15 cellular contexts compared by ENCODE assay signal in the genomic region with DNA sequence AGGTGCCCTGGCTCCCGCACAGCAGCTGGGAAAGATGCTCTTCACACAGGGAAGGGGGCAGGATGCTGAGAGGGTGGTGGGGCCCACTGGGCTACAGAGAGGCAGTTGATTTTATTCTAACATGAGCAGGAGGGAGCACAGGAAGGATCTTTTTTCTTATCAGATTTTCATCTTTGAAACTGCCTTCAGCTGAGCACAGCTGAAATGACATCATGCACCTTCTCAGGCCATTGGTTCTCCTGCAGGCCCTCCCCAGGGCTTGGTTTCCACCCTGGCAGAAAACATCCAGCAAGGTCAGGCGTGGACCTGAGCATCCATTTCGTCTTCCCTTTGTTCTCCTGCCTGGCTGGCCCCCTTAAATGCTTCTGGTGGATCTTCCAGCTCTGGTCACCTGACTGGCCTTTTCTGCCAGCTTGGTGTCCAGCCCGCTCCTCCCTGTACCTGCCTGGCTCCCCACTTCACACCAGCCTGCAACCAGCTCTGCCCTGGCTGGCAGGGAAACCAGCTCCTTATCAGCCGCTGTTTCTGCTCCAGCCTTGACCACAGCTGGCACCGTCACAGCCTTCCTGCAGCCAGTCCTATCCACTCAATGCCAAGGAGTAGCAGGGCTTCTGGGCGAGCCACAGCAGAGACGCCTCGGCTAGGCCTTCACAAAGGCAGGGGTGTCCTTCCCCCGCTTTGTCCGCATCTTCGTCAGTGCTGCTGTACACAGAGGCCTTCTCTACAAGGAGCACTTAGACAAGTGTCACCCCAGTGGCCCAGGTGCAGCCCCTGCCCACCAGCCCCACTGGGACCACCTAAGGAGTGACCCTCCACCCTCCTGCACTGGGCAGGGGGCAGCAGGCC. TPM values are rescaled to one million over a fixed set of nuclear protein-coding genes. Genes with fewer than 3 reads are reported as not detected.
A peak's percentile ranks its signal among the peaks of the same experiment; 100 is the strongest.
DNase-seq lines count a peak whose midpoint lies in the region; ATAC-seq, FAIRE-seq and TF ChIP-seq lines count a peak whose summit lies in the region.
"Had no signal": no experiment of that assay in that cellular context is flagged by ENCODE, and none has a peak within 500 bp of the region (broad histone marks: within the 10 kb centered on the region; RNA-seq: fewer than 3 reads in every experiment).

No MANE protein-coding gene starts in this region.

- peak; percentile 22 to 44 for TF ChIP-seq POLR2A in adrenal gland (IDR thresholded peaks at IDR 0.05)

- peaks cover 64 to 78% (median 72%) of the 10 kb centered on the region in 10 experiments for H3K4me1 ChIP-seq in BLaER1 treated with 17β-estradiol and CSF1 and Interleukin-3, amounts not matched to agents 10 nM and 100 nM
- H3K4me1 ChIP-seq in HEK293 (ENCODE audit: control insufficient read depth, insufficient read depth, low read length): no peaks in the 10 kb centered on the region
- H3K4me1 ChIP-seq in adrenal gland (replicated peaks in 1 of 2): peaks cover 16 to 23% of the 10 kb centered on the region in 2 donors
- peaks cover 9% of the 10 kb centered on the region for H3K4me1 ChIP-seq in mesodermal cell (ENCODE audit: control insufficient read depth, insufficient read depth, low read length, poor library complexity, severe bottlenecking)

- H3K9me3 ChIP-seq in BLaER1 treated with 17β-estradiol and CSF1 and Interleukin-3, amounts not matched to agents 10 nM and 100 nM (replicated peaks in 1 of 11): no peaks in the 10 kb centered on the region
- no peaks in the 10 kb centered on the region for H3K9me3 ChIP-seq in HEK293 (ENCODE audit: control insufficient read depth, insufficient read depth, low read depth, low read length)
- no peaks in the 10 kb centered on the region for H3K9me3 ChIP-seq in adrenal gland (replicated peaks in 1 of 3)
- H3K9me3 ChIP-seq in mesodermal cell (ENCODE audit: control insufficient read depth, low read length): no peaks in the 10 kb centered on the region
- H3K9me3 ChIP-seq: mucosa of descending colon had no signal

- peak overlapping the region; percentile 13 to 95 (median 87); a peak in 17 of 22 replicates for H3K4me2 ChIP-seq in BLaER1 treated with 17β-estradiol and CSF1 and Interleukin-3, amounts not matched to agents 10 nM and 100 nM
- H3K4me2 ChIP-seq: GM23338 had no signal

- peaks cover 0 to 53% (median 0%) of the 10 kb centered on the region in 11 experiments; a peak in 5 of 22 replicates for H4K20me1 ChIP-seq in BLaER1 treated with 17β-estradiol and CSF1 and Interleukin-3, amounts not matched to agents 10 nM and 100 nM

- H3K9ac ChIP-seq in BLaER1 treated with 17β-estradiol and CSF1 and Interleukin-3, amounts not matched to agents 10 nM and 100 nM: peak overlapping the region in 3 of 11 experiments; percentile 11 to 53 (median 36); a peak in 1 of 22 replicates

- intact Hi-C loops in adrenal gland (cut with DNase I): no loop called here

- CTCF ChIA-PET in HEK293 (lab: Yijun Ruan, JAX): interaction anchor here (0.5 kb wide), 1 partner anchor 489 kb away, joined by 3 read pairs; no protein-coding TSS in a partner anchor

- peak overlapping the region in 1 of 11 experiments; percentile 76; a peak in 1 of 22 replicates for H3K27ac ChIP-seq in BLaER1 treated with 17β-estradiol and CSF1 and Interleukin-3, amounts not matched to agents 10 nM and 100 nM
- no peak overlapping the region for H3K27ac ChIP-seq in HEK293 (ENCODE audit: extremely low read depth, low read depth, low read length)
- peak overlapping the region; percentile 73 to 86 (median 83) for H3K27ac ChIP-seq in adrenal gland
- H3K27ac ChIP-seq in mesodermal cell (ENCODE audit: low read depth, low read length, severe bottlenecking): peak overlapping the region; percentile 36

- DNase-seq in adrenal gland (peak; percentile 74 to 95 (median 90)), frontal cortex (ENCODE audit: low spot score in 2 of 2) (no peak)
- DNase-seq in central memory CD4-positive, alpha-beta T cell: no peak
- DNase-seq: activated T-cell treated with anti-CD3 and anti-CD28 coated beads for 4 hours, Karpas-422, mucosa of descending colon, NCI-H2029 had no signal

- POLR2A ChIA-PET in HEK293 (lab: Yijun Ruan, JAX): no interaction called here

- peaks cover 13 to 100% (median 60%) of the 10 kb centered on the region in 11 experiments; a peak in 21 of 22 replicates for H3K36me3 ChIP-seq in BLaER1 treated with 17β-estradiol and CSF1 and Interleukin-3, amounts not matched to agents 10 nM and 100 nM
- H3K36me3 ChIP-seq in HEK293 (ENCODE audit: control insufficient read depth in 2 of 2, insufficient read depth in 1 of 2, low read length in 2 of 2) (peaks cover under 1 to 86% of the 10 kb centered on the region in 2 experiments; a peak in 2 of 3 replicates), adrenal gland (replicated peaks in 1 of 2) (peaks cover 0 to 92% of the 10 kb centered on the region in 2 donors), mesodermal cell (ENCODE audit: control insufficient read depth, insufficient read depth, low read length) (peaks cover 43% of the 10 kb centered on the region)

- WGBS in adrenal gland, 4 donors: 35 to 61% (median 51%) methylated on average over 5 to 12 of the region's 12 CpGs
- WGBS in mesodermal cell (ENCODE audit: insufficient coverage in 2 of 2), 2 experiments: 93% methylated on average over 11 to 12 of the region's 12 CpGs

- ATAC-seq in GM21619 (IDR thresholded peaks at IDR 0.05; ENCODE audit: unreplicated experiment): no peak
- no peak for ATAC-seq in GM18502 (IDR thresholded peaks at IDR 0.05; ENCODE audit: poor library complexity, unreplicated experiment)
- ATAC-seq: mucosa of descending colon had no signal

- H3K4me3 ChIP-seq in BLaER1 treated with 17β-estradiol and CSF1 and Interleukin-3, amounts not matched to agents 10 nM and 100 nM: no peak overlapping the region
- no peak overlapping the region for H3K4me3 ChIP-seq in HEK293 (ENCODE audit: low read depth, low read length)
- H3K4me3 ChIP-seq in adrenal gland: no peak overlapping the region
- H3K4me3 ChIP-seq in mesodermal cell (ENCODE audit: extremely low read depth, insufficient read depth, low read length, poor library complexity, severe bottlenecking): no peak overlapping the region
- H3K4me3 ChIP-seq: GM23338, mucosa of descending colon had no signal

- H3K27me3 ChIP-seq in BLaER1 treated with 17β-estradiol and CSF1 and Interleukin-3, amounts not matched to agents 10 nM and 100 nM: no peaks in the 10 kb centered on the region
- no peaks in the 10 kb centered on the region for H3K27me3 ChIP-seq in adrenal gland

- no peak for FAIRE-seq in frontal cortex (lab: Jason Lieb, UNC)
- FAIRE-seq: G401.6, GM18507 had no signal

- TF ChIP-seq CTCF in HEK293 (tag by site-specific recombination; IDR thresholded peaks at IDR 0.05): no peak
- no peak for TF ChIP-seq CTCF in adrenal gland (IDR thresholded peaks at IDR 0.05)

TF ChIP-seq in HEK293, 187 proteins besides CTCF, POLR2A, EP300 and RAD21:
- TF ChIP-seq ZNF768 (tag by site-specific recombination; IDR thresholded peaks at IDR 0.05) (no peak), ZNF16 (tag by site-specific recombination; IDR thresholded peaks at IDR 0.05; ENCODE audit: low read depth) (no peak), ZNF629 (tag by site-specific recombination; IDR thresholded peaks at IDR 0.05) (0 out of 2 replicates have a peak, but pooled peaks have one; percentile 28), ZFP69B (tag by site-specific recombination; IDR thresholded peaks at IDR 0.05) (peak; percentile 96), ZSCAN23 (tag by site-specific recombination; IDR thresholded peaks at IDR 0.05) (no peak)
- TF ChIP-seq, protein P1, sequence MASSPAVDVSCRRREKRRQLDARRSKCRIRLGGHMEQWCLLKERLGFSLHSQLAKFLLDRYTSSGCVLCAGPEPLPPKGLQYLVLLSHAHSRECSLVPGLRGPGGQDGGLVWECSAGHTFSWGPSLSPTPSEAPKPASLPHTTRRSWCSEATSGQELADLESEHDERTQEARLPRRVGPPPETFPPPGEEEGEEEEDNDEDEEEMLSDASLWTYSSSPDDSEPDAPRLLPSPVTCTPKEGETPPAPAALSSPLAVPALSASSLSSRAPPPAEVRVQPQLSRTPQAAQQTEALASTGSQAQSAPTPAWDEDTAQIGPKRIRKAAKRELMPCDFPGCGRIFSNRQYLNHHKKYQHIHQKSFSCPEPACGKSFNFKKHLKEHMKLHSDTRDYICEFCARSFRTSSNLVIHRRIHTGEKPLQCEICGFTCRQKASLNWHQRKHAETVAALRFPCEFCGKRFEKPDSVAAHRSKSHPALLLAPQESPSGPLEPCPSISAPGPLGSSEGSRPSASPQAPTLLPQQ (tag by site-specific recombination; IDR thresholded peaks at IDR 0.05): peak; percentile 99

RNA-seq across cellular contexts. Expression of a gene that starts 36.5 kb away (rescaled TPM):
- 100 to 1,000 TPM in 5 of 8 donors, 10 to 100 TPM in 3; 82.8 to 188 (median 109) TPM for total RNA-seq in adrenal gland
- 100 to 1,000 TPM in 2 of 3 donors, 10 to 100 TPM in 1; 96.5 to 121 (median 111) TPM for polyA plus RNA-seq in adrenal gland
- polyA plus RNA-seq in mesodermal cell (2013, experiment 1 of 2): 21.8 TPM
- polyA plus RNA-seq in mesodermal cell (2013, experiment 2 of 2): 21.7 TPM
- total RNA-seq in frontal cortex: 6.9 TPM

RNA-seq across cellular contexts. Expression of a gene that starts 44.7 kb away (rescaled TPM):
- total RNA-seq in adrenal gland (100 to 1,000 TPM in 2 of 8 donors, 10 to 100 TPM in 6; 30.8 to 578 (median 57.4) TPM), frontal cortex (2.9 TPM)
- 10 to 100 TPM; 15.4 to 27.6 (median 27.3) TPM for polyA plus RNA-seq in adrenal gland
- polyA plus RNA-seq in mesodermal cell (2013, experiment 1 of 2): 8.6 TPM
- 5.9 TPM for polyA plus RNA-seq in mesodermal cell (2013, experiment 2 of 2)

Comparison
In these comparisons a context has a peak if more than half of its experiments do, and no peak if none do; other contexts are left out.
1. DNase-seq: peak in adrenal gland (7 of 7); none in central memory CD4-positive, alpha-beta T cell (single experiment) and frontal cortex (0 of 2).
2. RNA of a gene that starts 36.5 kb away (total RNA-seq): 82.8 to 188 TPM in adrenal gland; 6.9 TPM in frontal cortex (single experiment); every median in the first group is over 10 times any median in the second.